11 cellular contexts compared by ENCODE assay signal in the genomic region with DNA sequence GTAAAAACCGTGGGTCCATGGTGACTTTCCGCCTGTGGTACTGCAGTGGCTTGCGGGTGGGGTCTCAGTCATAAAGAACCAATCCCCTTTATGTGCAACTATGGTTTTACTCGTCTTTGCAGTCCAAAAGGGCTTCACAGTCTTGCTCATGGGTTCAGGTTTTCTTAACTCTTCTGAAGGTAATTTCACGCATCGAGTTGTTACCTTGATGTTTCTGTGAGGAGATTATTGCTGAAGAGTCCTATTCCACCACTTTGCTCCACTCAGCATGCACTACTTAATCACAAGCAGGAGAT. TPM values are rescaled to one million over a fixed set of nuclear protein-coding genes. Genes with fewer than 3 reads are reported as not detected.
A peak's percentile ranks its signal among the peaks of the same experiment; 100 is the strongest.
DNase-seq lines count a peak whose midpoint lies in the region; ATAC-seq, FAIRE-seq and TF ChIP-seq lines count a peak whose summit lies in the region.
"Had no signal": no experiment of that assay in that cellular context is flagged by ENCODE, and none has a peak within 500 bp of the region (broad histone marks: within the 10 kb centered on the region; RNA-seq: fewer than 3 reads in every experiment).

No MANE protein-coding gene starts in this region.

- H3K79me2 ChIP-seq in HepG2 (ENCODE audit: insufficient read depth, low read length) (no peaks in the 10 kb centered on the region), hepatocyte (no peaks in the 10 kb centered on the region)

- BruUV-seq in HepG2 (replicated peaks; lab: Mats Ljungman, UMichigan) = no TSS peak

- H3K9me2 ChIP-seq in hepatocyte (replicated peaks; ENCODE audit: insufficient read depth) = no peaks in the 10 kb centered on the region

- DNase-seq in HepG2 (ENCODE audit: low spot score) = no peak
- DNase-seq in right lobe of liver = no peak
- DNase-seq in RWPE2 (ENCODE audit: low spot score) = no peak
- DNase-seq in hepatocyte (ENCODE audit: low spot score) = no peak
- no peak for DNase-seq in NCI-H774 (lab: John Stamatoyannopoulos, UW)
- no peak for DNase-seq in kidney glomerular epithelial cell (lab: John Stamatoyannopoulos, UW)
- no peak for DNase-seq in NK-92 (lab: John Stamatoyannopoulos, UW; ENCODE audit: unreplicated experiment)
- no peak for DNase-seq in NCI-H1048 (lab: John Stamatoyannopoulos, UW)
- DNase-seq: SIG-M5 had no signal

- peaks cover 14% of the 10 kb centered on the region for H3K4me1 ChIP-seq in HepG2 (ENCODE audit: insufficient read depth, low read length)
- H3K4me1 ChIP-seq in right lobe of liver = no peaks in the 10 kb centered on the region
- H3K4me1 ChIP-seq in RWPE2 (ENCODE audit: insufficient read depth, poor library complexity, severe bottlenecking) = peaks cover 6% of the 10 kb centered on the region
- no peaks in the 10 kb centered on the region for H3K4me1 ChIP-seq in hepatocyte (ENCODE audit: insufficient read depth)
- H3K4me1 ChIP-seq: BE2C, foreskin keratinocyte had no signal

- H3K4me2 ChIP-seq in HepG2 (ENCODE audit: low read depth, low read length) = peak overlapping the region; percentile 84
- peak overlapping the region; percentile 70 for H3K4me2 ChIP-seq in hepatocyte

- H3K36me3 ChIP-seq in HepG2 (replicated peaks in 1 of 2; ENCODE audit: control insufficient read depth in 1 of 2, insufficient read depth in 2 of 2, low read length in 2 of 2) (no peaks in the 10 kb centered on the region), right lobe of liver (no peaks in the 10 kb centered on the region), RWPE2 (ENCODE audit: low read depth) (no peaks in the 10 kb centered on the region), hepatocyte (replicated peaks; ENCODE audit: insufficient read depth, low read depth) (no peaks in the 10 kb centered on the region)
- H3K36me3 ChIP-seq: BE2C had no signal

- intact Hi-C loops in HepG2 (cut with micrococcal nuclease; ENCODE audit: unreplicated experiment) (loop anchor here (1.0 to 2.0 kb wide), 2 partner anchors 76 to 168 kb away; no protein-coding TSS in a partner anchor), right lobe of liver (cut with DNase I) (loop anchor here in 1 of 2 donors (10.0 kb wide), 1 partner anchor 74 kb away; no protein-coding TSS in a partner anchor)

- TF ChIP-seq POLR2A in HepG2 (IDR thresholded peaks at IDR 0.05; ENCODE audit: insufficient read depth in 1 of 2, low read depth in 2 of 2, low read length in 2 of 2) (no peak), right lobe of liver (IDR thresholded peaks at IDR 0.05) (no peak)

- WGBS in HepG2 (ENCODE audit: low lambda C conversion rate) = 3% methylated on average over 4 of the region's 6 CpGs
- WGBS in right lobe of liver (ENCODE audit: insufficient coverage, low coverage, low lambda C conversion rate, missing lambda C conversion rate) = 24% methylated on average over 3 of the region's 6 CpGs
- 54% methylated on average over 6 of the region's 6 CpGs for WGBS in hepatocyte (ENCODE audit: low lambda C conversion rate, missing lambda C conversion rate)

- H3K9ac ChIP-seq in HepG2 (ENCODE audit: insufficient read depth, low read depth, low read length) = peak overlapping the region; percentile 29; the same call in 1 of the 2 replicates

- peak overlapping the region; percentile 54 to 64 (median 55) for H3K4me3 ChIP-seq in HepG2 (replicated peaks in 1 of 3; ENCODE audit: insufficient read depth in 1 of 3, low read depth in 2 of 3, low read length in 3 of 3)
- H3K4me3 ChIP-seq in right lobe of liver = peak overlapping the region in 1 of 3 donors; percentile 50
- peak overlapping the region; percentile 23 for H3K4me3 ChIP-seq in RWPE2 (ENCODE audit: severe bottlenecking)
- H3K4me3 ChIP-seq in hepatocyte = no peak overlapping the region

- no peak for TF ChIP-seq EP300 in HepG2 (IDR thresholded peaks at IDR 0.05; ENCODE audit: low read depth in 2 of 2, low read length in 2 of 2)
- no peak for TF ChIP-seq EP300 in HepG2 (CRISPR knock-in tag; IDR thresholded peaks at IDR 0.05; ENCODE audit: borderline replicate concordance)

- POLR2A ChIA-PET in HepG2 (lab: Yijun Ruan, JAX) = no interaction called here

- ATAC-seq in HepG2 (peak; percentile 50), right lobe of liver (no peak), RWPE2 (ENCODE audit: low read depth) (0 out of 3 replicates have a peak, but pooled peaks have one; percentile 25)

- no peaks in the 10 kb centered on the region for H3K9me3 ChIP-seq in HepG2 (ENCODE audit: low read length)
- no peaks in the 10 kb centered on the region for H3K9me3 ChIP-seq in right lobe of liver
- no peaks in the 10 kb centered on the region for H3K9me3 ChIP-seq in RWPE2 (ENCODE audit: severe bottlenecking)
- no peaks in the 10 kb centered on the region for H3K9me3 ChIP-seq in hepatocyte (ENCODE audit: low read depth)
- H3K9me3 ChIP-seq: BE2C had no signal

- H3K27me3 ChIP-seq in HepG2 (ENCODE audit: control insufficient read depth in 1 of 2, insufficient read depth in 2 of 2, low read length in 2 of 2) (no peaks in the 10 kb centered on the region), right lobe of liver (no peaks in the 10 kb centered on the region), RWPE2 (ENCODE audit: insufficient read depth, poor library complexity, severe bottlenecking) (no peaks in the 10 kb centered on the region), hepatocyte (no peaks in the 10 kb centered on the region)
- H3K27me3 ChIP-seq: BE2C, foreskin keratinocyte had no signal

- H2AFZ ChIP-seq in HepG2 (ENCODE audit: low read length) (peak overlapping the region; percentile 60), hepatocyte (peak overlapping the region; percentile 13)

- TF ChIP-seq CTCF in HepG2 (CRISPR knock-in tag; IDR thresholded peaks at IDR 0.05) (no peak), right lobe of liver (IDR thresholded peaks at IDR 0.05) (no peak), RWPE2 (IDR thresholded peaks at IDR 0.05; ENCODE audit: poor library complexity, severe bottlenecking) (peak; percentile 49), hepatocyte (IDR thresholded peaks at IDR 0.05; ENCODE audit: poor library complexity) (no peak)

- in situ Hi-C loops in HepG2 (cut with HindIII; ENCODE audit: extremely low pct_ligation_motif_present, low pct_unique_long_range_greater_than_20kb) = loop anchor here (10.0 kb wide), 2 partner anchors 74 to 104 kb away; no protein-coding TSS in a partner anchor

- CTCF ChIA-PET in HepG2 (lab: Yijun Ruan, JAX; ENCODE audit: low intra/inter-chr PET ratio, low total read pairs) = interaction anchor here (0.9 to 2.1 kb wide), 2 partner anchors 76 to 105 kb away, joined by 5 to 21 read pairs; no protein-coding TSS in a partner anchor

- no peak for TF ChIP-seq RAD21 in HepG2 (CRISPR knock-in tag; IDR thresholded peaks at IDR 0.05)

- H4K20me1 ChIP-seq in HepG2 (ENCODE audit: insufficient read depth, low read length) = no peaks in the 10 kb centered on the region
- no peaks in the 10 kb centered on the region for H4K20me1 ChIP-seq in hepatocyte (ENCODE audit: insufficient read depth, poor library complexity, severe bottlenecking)

- no peak for FAIRE-seq in HepG2 (lab: Jason Lieb, UNC)

- H3K27ac ChIP-seq in HepG2 (ENCODE audit: extremely low read length, insufficient read depth, low read length) = no peak overlapping the region
- no peak overlapping the region for H3K27ac ChIP-seq in right lobe of liver
- H3K27ac ChIP-seq in RWPE2 (ENCODE audit: poor library complexity, severe bottlenecking) = no peak overlapping the region
- no peak overlapping the region for H3K27ac ChIP-seq in hepatocyte
- H3K27ac ChIP-seq: foreskin keratinocyte had no signal

RNA-seq across cellular contexts. Expression of gene F8, which starts 41.5 kb away (rescaled TPM):
- total RNA-seq in HepG2 (2016; rRNA removed; fragmentation: Illumina TruSeq; extraction: Trizol) (0.21 and 0.29 TPM in 2 replicates), right lobe of liver (10 to 100 TPM; 19.4 to 36.2 (median 26.3) TPM), hepatocyte (1.4 and 2.1 TPM in 2 replicates)
- 0.10 TPM in 1 of 2 replicates, not detected in the other for total RNA-seq in HepG2 (2016; cell fraction: cytosol; rRNA removed; fragmentation: Illumina TruSeq; extraction: Trizol; ENCODE audit: low read depth)
- total RNA-seq in HepG2 (2016; cell fraction: insoluble cytoplasmic fraction; rRNA removed; fragmentation: Illumina TruSeq; extraction: Trizol) = 0.13 and 0.76 TPM in 2 replicates
- total RNA-seq in HepG2 (2016; cell fraction: membrane; rRNA removed; fragmentation: Illumina TruSeq; extraction: Trizol) = 0.34 and 0.40 TPM in 2 replicates
- 0.43 and 0.47 TPM in 2 replicates for total RNA-seq in HepG2 (2016; cell fraction: nucleus; rRNA removed; fragmentation: Illumina TruSeq; extraction: Trizol)
- polyA plus RNA-seq in HepG2 (2011; rRNA removed) (0.37 and 0.61 TPM in 2 replicates), hepatocyte (0.92 and 1.7 TPM in 2 replicates)
- 0.27 and 0.32 TPM in 2 replicates for polyA plus RNA-seq in HepG2 (2011; cell fraction: cytosol; rRNA removed)
- 0.19 and 0.23 TPM in 2 replicates for polyA plus RNA-seq in HepG2 (2011; cell fraction: nucleus; rRNA removed)
- polyA plus RNA-seq in HepG2 (2012) = 0.15 and 0.30 TPM in 2 replicates
- polyA plus RNA-seq in HepG2 (2016; cell fraction: cytosol; fragmentation: Illumina TruSeq; extraction: Trizol; ENCODE audit: low read depth) = 0.12 and 0.15 TPM in 2 replicates
- 0.32 and 0.61 TPM in 2 replicates for polyA plus RNA-seq in HepG2 (2016; cell fraction: insoluble cytoplasmic fraction; fragmentation: Illumina TruSeq; extraction: Trizol; ENCODE audit: low read depth)
- polyA plus RNA-seq in HepG2 (2016; cell fraction: membrane; fragmentation: Illumina TruSeq; extraction: Trizol; ENCODE audit: low read depth) = 0.24 and 0.27 TPM in 2 replicates
- 0.17 and 0.18 TPM in 2 replicates for polyA plus RNA-seq in HepG2 (2016; cell fraction: nucleus; fragmentation: Illumina TruSeq; extraction: Trizol; ENCODE audit: insufficient read depth, low read depth)
- 0.72 and 2.8 TPM in 2 replicates for polyA minus RNA-seq in HepG2 (2011; rRNA and poly(A)+ RNA removed; ENCODE audit: low replicate concordance)
- 0.49 TPM in 1 of 2 replicates, not detected in the other for polyA minus RNA-seq in HepG2 (2011; cell fraction: cytosol; rRNA and poly(A)+ RNA removed)
- polyA minus RNA-seq in HepG2 (2011; cell fraction: nucleus; rRNA and poly(A)+ RNA removed) = 0.52 and 0.75 TPM in 2 replicates

RNA-seq across cellular contexts. Expression of gene FUNDC2, which starts 45.6 kb away (rescaled TPM):
- 65.3 and 81.6 TPM in 2 replicates for total RNA-seq in HepG2 (2016; rRNA removed; fragmentation: Illumina TruSeq; extraction: Trizol)
- 48.9 and 60.1 TPM in 2 replicates for total RNA-seq in HepG2 (2016; cell fraction: cytosol; rRNA removed; fragmentation: Illumina TruSeq; extraction: Trizol; ENCODE audit: low read depth)
- 66.6 and 82.1 TPM in 2 replicates for total RNA-seq in HepG2 (2016; cell fraction: insoluble cytoplasmic fraction; rRNA removed; fragmentation: Illumina TruSeq; extraction: Trizol)
- total RNA-seq in HepG2 (2016; cell fraction: membrane; rRNA removed; fragmentation: Illumina TruSeq; extraction: Trizol) = 83.8 and 87.5 TPM in 2 replicates
- 23.8 and 26.8 TPM in 2 replicates for total RNA-seq in HepG2 (2016; cell fraction: nucleus; rRNA removed; fragmentation: Illumina TruSeq; extraction: Trizol)
- polyA plus RNA-seq in HepG2 (2011; rRNA removed) = 92.9 and 109 TPM in 2 replicates
- 68.4 and 100 TPM in 2 replicates for polyA plus RNA-seq in HepG2 (2011; cell fraction: cytosol; rRNA removed)
- polyA plus RNA-seq in HepG2 (2011; cell fraction: nucleus; rRNA removed) = 24.9 and 29.2 TPM in 2 replicates
- polyA plus RNA-seq in HepG2 (2012) = 88.7 and 108 TPM in 2 replicates
- 64.9 and 80.1 TPM in 2 replicates for polyA plus RNA-seq in HepG2 (2016; cell fraction: cytosol; fragmentation: Illumina TruSeq; extraction: Trizol; ENCODE audit: low read depth)
- polyA plus RNA-seq in HepG2 (2016; cell fraction: insoluble cytoplasmic fraction; fragmentation: Illumina TruSeq; extraction: Trizol; ENCODE audit: low read depth) = 77.6 and 82.3 TPM in 2 replicates
- polyA plus RNA-seq in HepG2 (2016; cell fraction: membrane; fragmentation: Illumina TruSeq; extraction: Trizol; ENCODE audit: low read depth) = 81.0 and 84.5 TPM in 2 replicates
- 43.9 and 46.2 TPM in 2 replicates for polyA plus RNA-seq in HepG2 (2016; cell fraction: nucleus; fragmentation: Illumina TruSeq; extraction: Trizol; ENCODE audit: insufficient read depth, low read depth)
- 35.6 and 56.8 TPM in 2 replicates for polyA minus RNA-seq in HepG2 (2011; rRNA and poly(A)+ RNA removed; ENCODE audit: low replicate concordance)
- polyA minus RNA-seq in HepG2 (2011; cell fraction: cytosol; rRNA and poly(A)+ RNA removed) = 13.1 and 17.3 TPM in 2 replicates
- 18.0 and 23.9 TPM in 2 replicates for polyA minus RNA-seq in HepG2 (2011; cell fraction: nucleus; rRNA and poly(A)+ RNA removed)
- total RNA-seq in right lobe of liver = 10 to 100 TPM; 24.2 to 70.5 (median 39.7) TPM
- total RNA-seq in hepatocyte = 57.7 and 65.7 TPM in 2 replicates
- 87.5 and 103 TPM in 2 replicates for polyA plus RNA-seq in hepatocyte

Comparison
In these comparisons a context has a peak if more than half of its experiments do, and no peak if none do; other contexts are left out.
1. ATAC-seq: peak in HepG2 (single experiment) and RWPE2 (single experiment); none in right lobe of liver (0 of 4).